8 cellular contexts compared by ENCODE assay signal in the genomic region with DNA sequence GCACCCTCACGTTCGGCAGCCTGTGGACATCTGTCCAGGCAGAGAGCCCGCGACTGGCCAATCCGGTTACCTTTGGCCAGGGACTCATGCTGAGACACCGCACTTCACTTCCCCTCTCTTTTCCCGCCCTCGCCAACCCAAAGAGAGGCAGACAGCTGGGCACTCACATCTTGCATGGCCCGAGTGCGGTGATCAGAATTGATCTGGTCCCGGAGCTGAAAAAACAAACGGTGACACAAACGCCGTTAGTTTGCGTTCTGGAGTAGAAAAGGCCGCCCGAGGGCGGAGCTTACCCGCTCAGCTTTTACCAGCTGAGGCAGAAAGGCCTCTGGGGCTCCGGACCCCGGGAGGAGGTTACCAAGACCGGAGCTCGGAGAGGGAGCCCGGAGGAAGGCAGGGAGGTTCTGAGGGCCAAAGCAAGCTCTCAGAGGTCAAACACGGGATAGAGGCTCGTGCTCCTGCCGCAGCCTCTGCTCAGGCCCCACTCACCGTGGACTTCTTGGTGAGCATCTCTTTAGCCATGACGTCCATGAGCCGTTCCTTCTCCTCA. TPM values are rescaled to one million over a fixed set of nuclear protein-coding genes. Genes with fewer than 3 reads are reported as not detected.
A peak's percentile ranks its signal among the peaks of the same experiment; 100 is the strongest.
DNase-seq lines count a peak whose midpoint lies in the region; ATAC-seq, FAIRE-seq and TF ChIP-seq lines count a peak whose summit lies in the region.

No MANE protein-coding gene starts in this region.

- peak overlapping the region; percentile 87; the same call in 1 of the 2 replicates for H4K8ac ChIP-seq in H1 (ENCODE audit: extremely low read depth, insufficient read depth, low read length)

- TF ChIP-seq EP300 in H1 (IDR thresholded peaks at IDR 0.05; ENCODE audit: borderline replicate concordance in 1 of 2, low read depth in 2 of 2, low read length in 2 of 2): no peak

- H2AFZ ChIP-seq in H1 (ENCODE audit: low read length): no peak overlapping the region

- H2BK15ac ChIP-seq in H1 (ENCODE audit: low read length): no peak overlapping the region

- DNase-seq in Caki2 (ENCODE audit: low read depth): peak; percentile 34
- DNase-seq in HuH-7 (ENCODE audit: low spot score): peak; percentile 20
- peak; percentile 61 for DNase-seq in activated CD4-positive, CD25-positive, alpha-beta regulatory T cell treated with anti-CD3 and anti-CD28 coated beads, Interleukin-2, amount 50 U/mL, for 72 hours
- DNase-seq in H1 (ENCODE audit: low read depth in 1 of 2, low spot score in 2 of 2): no peak
- no peak for DNase-seq in vagina (ENCODE audit: extremely low spot score in 2 of 2)
- DNase-seq in inferior parietal cortex (ENCODE audit: extremely low spot score): no peak

- no peak overlapping the region for H2BK20ac ChIP-seq in H1 (ENCODE audit: low read length)

- FAIRE-seq in H1 (lab: Jason Lieb, UNC): no peak

- H2BK120ac ChIP-seq in H1 (replicated peaks; ENCODE audit: low read depth, low read length): no peak overlapping the region

- H3K9ac ChIP-seq in H1 (replicated peaks in 1 of 4; ENCODE audit: extremely low read depth in 1 of 4, low read depth in 3 of 4, low read length in 3 of 4) (peak overlapping the region; percentile 76 to 95 (median 92)), mucosa of stomach (ENCODE audit: low read length) (peak overlapping the region; percentile 74)

- H2BK12ac ChIP-seq in H1 (ENCODE audit: low read depth, low read length): no peak overlapping the region

- POLR2A ChIA-PET in H1 (lab: Charles Lee; ENCODE audit: partially characterized antibody): interaction anchor here (0.6 to 2.7 kb wide), 11 partner anchors 9 to 181 kb away, joined by 3 to 31 read pairs (median 4); a partner anchor contains a TSS

- no peaks in the 10 kb centered on the region for H3K79me1 ChIP-seq in H1 (ENCODE audit: low read depth, low read length)

- H3K4me1 ChIP-seq in H1 (replicated peaks in 1 of 4; ENCODE audit: control insufficient read depth in 3 of 4, insufficient read depth in 4 of 4, low read length in 3 of 4) (no peaks in the 10 kb centered on the region; a peak in 1 of 7 replicates), mucosa of stomach (ENCODE audit: control insufficient read depth, insufficient read depth, low read length) (peaks cover 3% of the 10 kb centered on the region), vagina (peaks cover 21% of the 10 kb centered on the region)

- H3K9me3 ChIP-seq in H1 (ENCODE audit: insufficient read depth in 2 of 2, low read depth in 1 of 2, low read length in 1 of 2): no peaks in the 10 kb centered on the region
- no peaks in the 10 kb centered on the region for H3K9me3 ChIP-seq in mucosa of stomach (ENCODE audit: control insufficient read depth, low read length)
- H3K9me3 ChIP-seq in vagina: no peaks in the 10 kb centered on the region

- H3K18ac ChIP-seq in H1 (ENCODE audit: extremely low read depth, low read length): no peak overlapping the region

- H2BK5ac ChIP-seq in H1 (ENCODE audit: low read depth, low read length): peak overlapping the region; percentile 54

- TF ChIP-seq POLR2A in H1 (IDR thresholded peaks at IDR 0.05; ENCODE audit: control extremely low read depth in 1 of 2, low read depth in 2 of 2, low read length in 2 of 2) (0 out of 3 replicates have a peak, but pooled peaks of 1 of the 2 experiments have one; percentile 24), vagina (IDR thresholded peaks at IDR 0.05) (no peak)

- H3K27me3 ChIP-seq in H1 (replicated peaks in 1 of 4; ENCODE audit: control insufficient read depth in 3 of 4, extremely low read depth in 1 of 4, insufficient read depth in 3 of 4, low read length in 3 of 4) (no peaks in the 10 kb centered on the region), mucosa of stomach (ENCODE audit: control insufficient read depth, insufficient read depth, low read length) (no peaks in the 10 kb centered on the region), vagina (no peaks in the 10 kb centered on the region)

- peak overlapping the region; percentile 45 for H4K91ac ChIP-seq in H1 (replicated peaks; ENCODE audit: insufficient read length, low read length)

- peaks cover 0 to 2% of the 10 kb centered on the region in 2 experiments for H4K20me1 ChIP-seq in H1 (replicated peaks in 1 of 2; ENCODE audit: control insufficient read depth in 1 of 2, insufficient read depth in 2 of 2, low read length in 2 of 2)

- peaks cover 0 to 26% of the 10 kb centered on the region in 2 experiments; a peak in 2 of 4 replicates for H3K79me2 ChIP-seq in H1 (ENCODE audit: control insufficient read depth in 1 of 2, insufficient read depth in 2 of 2, low read length in 2 of 2)

- H3K56ac ChIP-seq in H1 (replicated peaks; ENCODE audit: insufficient read length, low read depth, low read length): peak overlapping the region; percentile 7

- no peak for TF ChIP-seq CTCF in H1 (IDR thresholded peaks at IDR 0.05; ENCODE audit: control extremely low read depth in 1 of 3, insufficient read depth in 1 of 3, low read depth in 1 of 3, low read length in 3 of 3)
- TF ChIP-seq CTCF in vagina (IDR thresholded peaks at IDR 0.05): no peak

- peak overlapping the region; percentile 36 for H4K5ac ChIP-seq in H1 (ENCODE audit: insufficient read length, low read depth, low read length)

- H3K14ac ChIP-seq in H1 (ENCODE audit: insufficient read length): no peak overlapping the region

- 1% methylated on average over 30 of the region's 30 CpGs; no CpG with 5 or more reads in 1 of the 2 experiments for WGBS in H1 (ENCODE audit: extremely low coverage in 1 of 2, insufficient coverage in 1 of 2, insufficient read length in 1 of 2, insufficient replicate concordance in 2 of 2, low coverage in 1 of 2, low lambda C conversion rate in 2 of 2, missing lambda C conversion rate in 1 of 2), 2 experiments

- intact Hi-C loops in vagina (cut with DNase I): no loop called here

- CTCF ChIA-PET in H1 (lab: Charles Lee; ENCODE audit: partially characterized antibody): interaction anchor here (0.5 to 14.7 kb wide), 17 partner anchors 9 to 172 kb away, joined by 3 to 211 read pairs (median 4); a partner anchor contains a TSS

- no peaks in the 10 kb centered on the region; the same call in 1 of the 2 replicates for H3K23me2 ChIP-seq in H1 (ENCODE audit: low read depth, low read length)

- no peak overlapping the region for H3K4ac ChIP-seq in H1 (replicated peaks; ENCODE audit: insufficient read length, low read depth, low read length)

- TF ChIP-seq RAD21 in H1 (IDR thresholded peaks at IDR 0.05 in 1 of 2, conservative IDR thresholded peaks at IDR 0.05 in 1 of 2; ENCODE audit: low read depth in 2 of 2, low read length in 2 of 2): no peak

- no peak overlapping the region for H2AK5ac ChIP-seq in H1 (ENCODE audit: low read depth, low read length)

- H3K4me3 ChIP-seq in H1 (ENCODE audit: extremely low read depth in 1 of 4, insufficient read depth in 2 of 4, low read depth in 3 of 4, low read length in 4 of 4) (peak overlapping the region; percentile 66 to 98 (median 95)), mucosa of stomach (ENCODE audit: low read length) (peak overlapping the region; percentile 81), vagina (peak overlapping the region; percentile 82 to 90)

- peak overlapping the region; percentile 48 to 70 for H3K4me2 ChIP-seq in H1 (ENCODE audit: insufficient read depth in 1 of 2, low read depth in 2 of 2, low read length in 2 of 2)

- in situ Hi-C loops in Caki2 (cut with HindIII; ENCODE audit: low pct_unique_long_range_greater_than_20kb, low sequenced_read_pairs): no loop called here

- H3K36me3 ChIP-seq in H1 (ENCODE audit: control insufficient read depth in 2 of 4, insufficient read depth in 4 of 4, low read length in 3 of 4) (peaks cover 18 to 32% (median 29%) of the 10 kb centered on the region in 4 experiments; a peak in 7 of 8 replicates), mucosa of stomach (ENCODE audit: control insufficient read depth, insufficient read depth, low read length) (no peaks in the 10 kb centered on the region), vagina (peaks cover 1 to 31% of the 10 kb centered on the region in 2 donors)

- H3K23ac ChIP-seq in H1 (ENCODE audit: insufficient read length): no peak overlapping the region

- peak overlapping the region; percentile 79 for H3K27ac ChIP-seq in H1 (ENCODE audit: low read depth, low read length)
- H3K27ac ChIP-seq in vagina: peak overlapping the region; percentile 74

- ATAC-seq in GM21367 (IDR thresholded peaks at IDR 0.05; ENCODE audit: unreplicated experiment): peak; percentile 37

RNA-seq across cellular contexts. Expression of a gene that starts 0.4 kb away (rescaled TPM):
- 64.2 and 86.0 TPM in 2 replicates for total RNA-seq in Caki2 (2014; rRNA removed; shearing (Covaris generic); ENCODE audit: low replicate concordance)
- total RNA-seq in H1 (2021; fragmentation: NEBNext Ultra II Directional; extraction: Animal tissue kit (Norgen Biotek cat#: 25700)): 137 and 145 TPM in 2 replicates
- 25.0 and 40.5 TPM in 2 replicates for polyA plus RNA-seq in H1 (2011; rRNA removed)
- polyA plus RNA-seq in H1 (2011; cell fraction: cytosol; rRNA removed): 54.6 TPM
- polyA plus RNA-seq in H1 (2011; cell fraction: nucleus; rRNA removed): 20.8 TPM
- polyA plus RNA-seq in H1 (2012, experiment 1 of 2): 97.7 to 172 TPM (median 128 TPM) in 4 replicates
- polyA plus RNA-seq in H1 (2012, experiment 2 of 2): 12.6 TPM
- polyA plus RNA-seq in H1 (2013, experiment 1 of 2): 74.6 TPM
- 76.3 TPM for polyA plus RNA-seq in H1 (2013, experiment 2 of 2)
- 45.9 and 65.0 TPM in 2 replicates for polyA minus RNA-seq in H1 (2011; rRNA and poly(A)+ RNA removed)
- polyA minus RNA-seq in H1 (2011; cell fraction: cytosol; rRNA and poly(A)+ RNA removed): 88.7 TPM
- 39.5 TPM for polyA minus RNA-seq in H1 (2011; cell fraction: nucleus; rRNA and poly(A)+ RNA removed)
- 50.3 TPM for total RNA-seq in vagina

RNA-seq across cellular contexts. Expression of a gene that starts 15.9 kb away (rescaled TPM):
- total RNA-seq in Caki2 (2014; rRNA removed; shearing (Covaris generic); ENCODE audit: low replicate concordance): 0.87 and 2.2 TPM in 2 replicates
- 35.6 and 35.8 TPM in 2 replicates for total RNA-seq in H1 (2021; fragmentation: NEBNext Ultra II Directional; extraction: Animal tissue kit (Norgen Biotek cat#: 25700))
- 14.3 and 22.8 TPM in 2 replicates for polyA plus RNA-seq in H1 (2011; rRNA removed)
- 12.5 TPM for polyA plus RNA-seq in H1 (2011; cell fraction: cytosol; rRNA removed)
- 20.9 TPM for polyA plus RNA-seq in H1 (2011; cell fraction: nucleus; rRNA removed)
- 21.0 to 35.7 TPM (median 34.1 TPM) in 4 replicates for polyA plus RNA-seq in H1 (2012, experiment 1 of 2)
- polyA plus RNA-seq in H1 (2012, experiment 2 of 2): 51.4 TPM
- 32.0 TPM for polyA plus RNA-seq in H1 (2013, experiment 1 of 2)
- 33.4 TPM for polyA plus RNA-seq in H1 (2013, experiment 2 of 2)
- polyA minus RNA-seq in H1 (2011; rRNA and poly(A)+ RNA removed): 9.7 and 19.7 TPM in 2 replicates
- polyA minus RNA-seq in H1 (2011; cell fraction: cytosol; rRNA and poly(A)+ RNA removed): 13.7 TPM
- polyA minus RNA-seq in H1 (2011; cell fraction: nucleus; rRNA and poly(A)+ RNA removed): 22.4 TPM
- 26.3 TPM for total RNA-seq in vagina

RNA-seq across cellular contexts. Expression of a gene that starts 23.1 kb away (rescaled TPM):
- total RNA-seq in Caki2 (2014; rRNA removed; shearing (Covaris generic); ENCODE audit: low replicate concordance): 45.4 and 105 TPM in 2 replicates
- total RNA-seq in H1 (2021; fragmentation: NEBNext Ultra II Directional; extraction: Animal tissue kit (Norgen Biotek cat#: 25700)): 56.4 and 60.5 TPM in 2 replicates
- polyA plus RNA-seq in H1 (2011; rRNA removed): 18.2 and 19.5 TPM in 2 replicates
- polyA plus RNA-seq in H1 (2011; cell fraction: cytosol; rRNA removed): 28.8 TPM
- 7.3 TPM for polyA plus RNA-seq in H1 (2011; cell fraction: nucleus; rRNA removed)
- polyA plus RNA-seq in H1 (2012, experiment 1 of 2): 22.7 to 38.5 TPM (median 29.0 TPM) in 4 replicates
- polyA plus RNA-seq in H1 (2012, experiment 2 of 2): 11.9 TPM
- 54.9 TPM for polyA plus RNA-seq in H1 (2013, experiment 1 of 2)
- 52.3 TPM for polyA plus RNA-seq in H1 (2013, experiment 2 of 2)
- 10.0 and 10.4 TPM in 2 replicates for polyA minus RNA-seq in H1 (2011; rRNA and poly(A)+ RNA removed)
- 18.9 TPM for polyA minus RNA-seq in H1 (2011; cell fraction: cytosol; rRNA and poly(A)+ RNA removed)
- 18.2 TPM for polyA minus RNA-seq in H1 (2011; cell fraction: nucleus; rRNA and poly(A)+ RNA removed)
- 18.7 TPM for total RNA-seq in vagina

RNA-seq across cellular contexts. Expression of a gene that starts 42.6 kb away (rescaled TPM):
- 13.0 and 21.0 TPM in 2 replicates for total RNA-seq in Caki2 (2014; rRNA removed; shearing (Covaris generic); ENCODE audit: low replicate concordance)
- 23.7 and 25.1 TPM in 2 replicates for total RNA-seq in H1 (2021; fragmentation: NEBNext Ultra II Directional; extraction: Animal tissue kit (Norgen Biotek cat#: 25700))
- polyA plus RNA-seq in H1 (2011; rRNA removed): 13.5 and 14.0 TPM in 2 replicates
- 15.1 TPM for polyA plus RNA-seq in H1 (2011; cell fraction: cytosol; rRNA removed)
- 17.9 TPM for polyA plus RNA-seq in H1 (2011; cell fraction: nucleus; rRNA removed)
- polyA plus RNA-seq in H1 (2012, experiment 1 of 2): 14.1 to 19.8 TPM (median 17.0 TPM) in 4 replicates
- 4.7 TPM for polyA plus RNA-seq in H1 (2012, experiment 2 of 2)
- polyA plus RNA-seq in H1 (2013, experiment 1 of 2): 10.7 TPM
- polyA plus RNA-seq in H1 (2013, experiment 2 of 2): 9.8 TPM
- 25.9 and 27.0 TPM in 2 replicates for polyA minus RNA-seq in H1 (2011; rRNA and poly(A)+ RNA removed)
- 13.6 TPM for polyA minus RNA-seq in H1 (2011; cell fraction: cytosol; rRNA and poly(A)+ RNA removed)
- polyA minus RNA-seq in H1 (2011; cell fraction: nucleus; rRNA and poly(A)+ RNA removed): 26.5 TPM
- 31.2 TPM for total RNA-seq in vagina

RNA-seq across cellular contexts. Expression of a gene that starts 57.1 kb away (rescaled TPM):
- not detected in 2 replicates for total RNA-seq in Caki2 (2014; rRNA removed; shearing (Covaris generic); ENCODE audit: low replicate concordance)
- 10.8 and 11.6 TPM in 2 replicates for total RNA-seq in H1 (2021; fragmentation: NEBNext Ultra II Directional; extraction: Animal tissue kit (Norgen Biotek cat#: 25700))
- 4.2 and 7.1 TPM in 2 replicates for polyA plus RNA-seq in H1 (2011; rRNA removed)
- polyA plus RNA-seq in H1 (2011; cell fraction: cytosol; rRNA removed): 3.5 TPM
- 4.9 TPM for polyA plus RNA-seq in H1 (2011; cell fraction: nucleus; rRNA removed)
- polyA plus RNA-seq in H1 (2012, experiment 1 of 2): 4.0 to 6.8 TPM (median 6.4 TPM) in 4 replicates
- polyA plus RNA-seq in H1 (2012, experiment 2 of 2): 4.1 TPM
- 15.0 TPM for polyA plus RNA-seq in H1 (2013, experiment 1 of 2)
- 15.5 TPM for polyA plus RNA-seq in H1 (2013, experiment 2 of 2)
- 0.95 and 1.5 TPM in 2 replicates for polyA minus RNA-seq in H1 (2011; rRNA and poly(A)+ RNA removed)
- polyA minus RNA-seq in H1 (2011; cell fraction: cytosol; rRNA and poly(A)+ RNA removed): 6.5 TPM
- 7.7 TPM for polyA minus RNA-seq in H1 (2011; cell fraction: nucleus; rRNA and poly(A)+ RNA removed)
- not detected for total RNA-seq in vagina

Comparison
In these comparisons a context has a peak if more than half of its experiments do, and no peak if none do; other contexts are left out.
1. DNase-seq: peak in Caki2 (single experiment), HuH-7 (single experiment) and activated CD4-positive, CD25-positive, alpha-beta regulatory T cell treated with anti-CD3 and anti-CD28 coated beads, Interleukin-2, amount 50 U/mL, for 72 hours (single experiment); none in H1 (0 of 2), vagina (0 of 2) and inferior parietal cortex (single experiment).
2. Peak in every context shown above with its lines, with median percentiles within 50 percentile points of each other: H3K4me3 ChIP-seq.